Comparison of ENCODE assay signal across 8 cellular contexts in genomic region chr4:76067652-76068286, GRCh38. TPM values are rescaled to one million over a fixed set of nuclear protein-coding genes. Genes with fewer than 3 reads are reported as not detected.
DNase-seq lines count a peak whose midpoint lies in the region; ATAC-seq and TF ChIP-seq lines count a peak whose summit lies in the region.

No MANE protein-coding gene starts in this region.

- intact Hi-C loops in lower leg skin (cut with DNase I; ENCODE audit: low total_unique reads), result loop anchor here (5.0 kb wide), 1 partner anchor 75 kb away; the partner anchor contains the start of gene SDAD1

- peak; percentile 72 for ATAC-seq in HG03066 (IDR thresholded peaks at IDR 0.05; ENCODE audit: low read depth, unreplicated experiment)

- DNase-seq in NCI-H2107 (lab: John Stamatoyannopoulos, UW), result peak; percentile 45
- DNase-seq in NCI-H2107 treated with DMSO at 0.1 percent for 48 hours (lab: John Stamatoyannopoulos, UW; ENCODE audit: unreplicated experiment), result no peak
- DNase-seq in NCI-H460 (ENCODE audit: extremely low read depth, low read depth), result peak; percentile 55
- peak; percentile 82 for DNase-seq in activated CD4-positive, alpha-beta T cell treated with anti-CD3 and anti-CD28 coated beads for 48 hours
- DNase-seq in coronary artery (ENCODE audit: low spot score), result no peak
- peak; percentile 62 to 88 for DNase-seq in lower leg skin (ENCODE audit: low spot score in 2 of 2)
- peak; percentile 37 to 72 (median 49) for DNase-seq in stimulated activated CD4-positive, alpha-beta T cell treated with anti-CD3 and anti-CD28 coated beads, TNF-alpha, amount 100 ng/mL, for 48 hours (ENCODE audit: low read depth in 3 of 3)

- 0 to 4% methylated on average over 2 of the region's 2 CpGs for WGBS in lower leg skin, 2 donors

- no peak overlapping the region for H3K27ac ChIP-seq in coronary artery

- TF ChIP-seq POLR2A in lower leg skin (IDR thresholded peaks at IDR 0.05), result no peak

- TF ChIP-seq CTCF in coronary artery (IDR thresholded peaks at IDR 0.05) (peak; percentile 51), lower leg skin (IDR thresholded peaks at IDR 0.05) (no peak)

- no peak overlapping the region for H3K4me3 ChIP-seq in coronary artery
- no peak overlapping the region for H3K4me3 ChIP-seq in lower leg skin (ENCODE audit: low read depth, poor library complexity, severe bottlenecking)

RNA-seq across cellular contexts. Expression of gene ART3, which starts 6.7 kb away (rescaled TPM):
- total RNA-seq in NCI-H460 (2014; rRNA removed; shearing (Covaris generic)), result not detected in 2 replicates
- not detected in 2 replicates for polyA plus RNA-seq in NCI-H460 (2014; cell fraction: nucleus; rRNA removed)
- 1 to 10 TPM in 1 of 4 donors, under 1 TPM in 2, not detected in 1; 0.34 to 1.3 (median 0.81) TPM for total RNA-seq in lower leg skin

RNA-seq across cellular contexts. Expression of gene CXCL11, which starts 31.9 kb away (rescaled TPM):
- not detected in 2 replicates for total RNA-seq in NCI-H460 (2014; rRNA removed; shearing (Covaris generic))
- not detected in 2 replicates for polyA plus RNA-seq in NCI-H460 (2014; cell fraction: nucleus; rRNA removed)
- total RNA-seq in lower leg skin, result not detected

RNA-seq across cellular contexts. Expression of gene CXCL10, which starts 44.5 kb away (rescaled TPM):
- not detected in 2 replicates for total RNA-seq in NCI-H460 (2014; rRNA removed; shearing (Covaris generic))
- not detected in 2 replicates for polyA plus RNA-seq in NCI-H460 (2014; cell fraction: nucleus; rRNA removed)
- total RNA-seq in lower leg skin, result under 1 TPM in 2 of 4 donors, not detected in 2; 0.30 to 0.64 TPM

Comparison
In these comparisons a context has a peak if more than half of its experiments do, and no peak if none do; other contexts are left out.
1. DNase-seq: peak in NCI-H2107 (single experiment), NCI-H460 (single experiment), activated CD4-positive, alpha-beta T cell treated with anti-CD3 and anti-CD28 coated beads for 48 hours (single experiment), lower leg skin (2 of 2) and stimulated activated CD4-positive, alpha-beta T cell treated with anti-CD3 and anti-CD28 coated beads, TNF-alpha, amount 100 ng/mL, for 48 hours (3 of 3); none in NCI-H2107 treated with DMSO at 0.1 percent for 48 hours (single experiment) and coronary artery (single experiment).